Comparison of ENCODE assay signal across 1 cellular context in genomic region chr3:40458473-40458872, GRCh38.
TF ChIP-seq lines count a peak whose summit lies in the region.

No MANE protein-coding gene starts in this region.

TF ChIP-seq in neural cell, 6 proteins besides CTCF, POLR2A, EP300 and RAD21 (continued from another document):
- TF ChIP-seq REST (IDR thresholded peaks at IDR 0.05; ENCODE audit: borderline replicate concordance) = no peak
